In genomic region chr4:165874072-165874798, GRCh38 we compare ENCODE assay signal across 2 cellular contexts.
TF ChIP-seq lines count a peak whose summit lies in the region.

No MANE protein-coding gene starts in this region.

TF ChIP-seq in liver, 16 proteins besides CTCF, POLR2A, EP300 and RAD21 (continued from another document):
- TF ChIP-seq, protein P1, sequence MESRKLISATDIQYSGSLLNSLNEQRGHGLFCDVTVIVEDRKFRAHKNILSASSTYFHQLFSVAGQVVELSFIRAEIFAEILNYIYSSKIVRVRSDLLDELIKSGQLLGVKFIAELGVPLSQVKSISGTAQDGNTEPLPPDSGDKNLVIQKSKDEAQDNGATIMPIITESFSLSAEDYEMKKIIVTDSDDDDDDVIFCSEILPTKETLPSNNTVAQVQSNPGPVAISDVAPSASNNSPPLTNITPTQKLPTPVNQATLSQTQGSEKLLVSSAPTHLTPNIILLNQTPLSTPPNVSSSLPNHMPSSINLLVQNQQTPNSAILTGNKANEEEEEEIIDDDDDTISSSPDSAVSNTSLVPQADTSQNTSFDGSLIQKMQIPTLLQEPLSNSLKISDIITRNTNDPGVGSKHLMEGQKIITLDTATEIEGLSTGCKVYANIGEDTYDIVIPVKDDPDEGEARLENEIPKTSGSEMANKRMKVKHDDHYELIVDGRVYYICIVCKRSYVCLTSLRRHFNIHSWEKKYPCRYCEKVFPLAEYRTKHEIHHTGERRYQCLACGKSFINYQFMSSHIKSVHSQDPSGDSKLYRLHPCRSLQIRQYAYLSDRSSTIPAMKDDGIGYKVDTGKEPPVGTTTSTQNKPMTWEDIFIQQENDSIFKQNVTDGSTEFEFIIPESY (IDR thresholded peaks at IDR 0.05), result no peak
- TF ChIP-seq FOXA1 (IDR thresholded peaks at IDR 0.05), result no peak
- TF ChIP-seq SP1 (IDR thresholded peaks at IDR 0.05), result no peak
- TF ChIP-seq JUND (IDR thresholded peaks at IDR 0.05), result no peak
- no peak for TF ChIP-seq FOXA2 (IDR thresholded peaks at IDR 0.05)
- TF ChIP-seq RXRA (IDR thresholded peaks at IDR 0.05), result no peak
- TF ChIP-seq NR2F2 (IDR thresholded peaks at IDR 0.05), result no peak
- no peak for TF ChIP-seq YY1 (IDR thresholded peaks at IDR 0.05)
- no peak for TF ChIP-seq GABPA (IDR thresholded peaks at IDR 0.05 in 1 of 2, conservative IDR thresholded peaks at IDR 0.05 in 1 of 2)
- TF ChIP-seq HNF4A (conservative IDR thresholded peaks at IDR 0.05), result no peak
- no peak for TF ChIP-seq REST (IDR thresholded peaks at IDR 0.05)

TF ChIP-seq in HepG2, 621 proteins besides CTCF, POLR2A, EP300 and RAD21 (continued from another document):
- no peak for TF ChIP-seq TRIM22 (IDR thresholded peaks at IDR 0.05)
- no peak for TF ChIP-seq HNRNPUL1 (IDR thresholded peaks at IDR 0.05; ENCODE audit: low read depth, low read length)
- no peak for TF ChIP-seq ZNF672 (CRISPR knock-in tag; IDR thresholded peaks at IDR 0.05)
- TF ChIP-seq, protein P2, sequence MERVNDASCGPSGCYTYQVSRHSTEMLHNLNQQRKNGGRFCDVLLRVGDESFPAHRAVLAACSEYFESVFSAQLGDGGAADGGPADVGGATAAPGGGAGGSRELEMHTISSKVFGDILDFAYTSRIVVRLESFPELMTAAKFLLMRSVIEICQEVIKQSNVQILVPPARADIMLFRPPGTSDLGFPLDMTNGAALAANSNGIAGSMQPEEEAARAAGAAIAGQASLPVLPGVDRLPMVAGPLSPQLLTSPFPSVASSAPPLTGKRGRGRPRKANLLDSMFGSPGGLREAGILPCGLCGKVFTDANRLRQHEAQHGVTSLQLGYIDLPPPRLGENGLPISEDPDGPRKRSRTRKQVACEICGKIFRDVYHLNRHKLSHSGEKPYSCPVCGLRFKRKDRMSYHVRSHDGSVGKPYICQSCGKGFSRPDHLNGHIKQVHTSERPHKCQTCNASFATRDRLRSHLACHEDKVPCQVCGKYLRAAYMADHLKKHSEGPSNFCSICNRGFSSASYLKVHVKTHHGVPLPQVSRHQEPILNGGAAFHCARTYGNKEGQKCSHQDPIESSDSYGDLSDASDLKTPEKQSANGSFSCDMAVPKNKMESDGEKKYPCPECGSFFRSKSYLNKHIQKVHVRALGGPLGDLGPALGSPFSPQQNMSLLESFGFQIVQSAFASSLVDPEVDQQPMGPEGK (CRISPR knock-in tag; IDR thresholded peaks at IDR 0.05), result no peak
- TF ChIP-seq, protein P3, sequence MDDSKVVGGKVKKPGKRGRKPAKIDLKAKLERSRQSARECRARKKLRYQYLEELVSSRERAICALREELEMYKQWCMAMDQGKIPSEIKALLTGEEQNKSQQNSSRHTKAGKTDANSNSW (CRISPR knock-in tag; IDR thresholded peaks at IDR 0.05; ENCODE audit: borderline replicate concordance), result no peak
- no peak for TF ChIP-seq POLR2AphosphoS5 (IDR thresholded peaks at IDR 0.05; ENCODE audit: low read depth, low read length)
- no peak for TF ChIP-seq ZNF605 (CRISPR knock-in tag; IDR thresholded peaks at IDR 0.05)
- no peak for TF ChIP-seq MIER2 (CRISPR knock-in tag; IDR thresholded peaks at IDR 0.05)
- no peak for TF ChIP-seq HES4 (CRISPR knock-in tag; IDR thresholded peaks at IDR 0.05; ENCODE audit: borderline replicate concordance)
- no peak for TF ChIP-seq ZNF256 (CRISPR knock-in tag; conservative IDR thresholded peaks at IDR 0.05)
- no peak for TF ChIP-seq ZNF282 (IDR thresholded peaks at IDR 0.05; ENCODE audit: partially characterized antibody)
- no peak for TF ChIP-seq EEA1 (CRISPR knock-in tag; IDR thresholded peaks at IDR 0.05; ENCODE audit: borderline replicate concordance)
